9 cellular contexts compared by ENCODE assay signal in genomic region chr1:51578383-51579109, GRCh38. TPM values are rescaled to one million over a fixed set of nuclear protein-coding genes. Genes with fewer than 3 reads are reported as not detected.
A peak's percentile ranks its signal among the peaks of the same experiment; 100 is the strongest.
DNase-seq lines count a peak whose midpoint lies in the region; ATAC-seq and TF ChIP-seq lines count a peak whose summit lies in the region.
"Had no signal": no experiment of that assay in that cellular context is flagged by ENCODE, and none has a peak within 500 bp of the region (broad histone marks: within the 10 kb centered on the region; RNA-seq: fewer than 3 reads in every experiment).

No MANE protein-coding gene starts in this region.

- H3K27me3 Mint-ChIP-seq in HFFc6 (ENCODE audit: insufficient read depth) (no peaks in the 10 kb centered on the region), Caco-2 (ENCODE audit: insufficient read depth, unreplicated experiment) (no peaks in the 10 kb centered on the region)

- H3K36me3 Mint-ChIP-seq in HFFc6 (ENCODE audit: low read depth) (no peaks in the 10 kb centered on the region), Caco-2 (ENCODE audit: insufficient read depth, unreplicated experiment) (no peaks in the 10 kb centered on the region)

- H3K9me3 ChIP-seq in left lung (no peaks in the 10 kb centered on the region), Caco-2 (no peaks in the 10 kb centered on the region)

- H3K27ac Mint-ChIP-seq in HFFc6 (no peak overlapping the region), Caco-2 (ENCODE audit: unreplicated experiment) (no peak overlapping the region)

- POLR2A ChIA-PET in Caco-2 (lab: Charles Lee), result no interaction called here

- H3K4me3 Mint-ChIP-seq in HFFc6 (no peak overlapping the region), Caco-2 (ENCODE audit: unreplicated experiment) (no peak overlapping the region)

- no peaks in the 10 kb centered on the region for H3K9me3 Mint-ChIP-seq in HFFc6
- H3K9me3 Mint-ChIP-seq in Caco-2 (ENCODE audit: unreplicated experiment), result no peaks in the 10 kb centered on the region

- no peaks in the 10 kb centered on the region for H3K27me3 ChIP-seq in left lung
- no peaks in the 10 kb centered on the region for H3K27me3 ChIP-seq in Caco-2 (replicated peaks; ENCODE audit: control insufficient read depth, insufficient read depth, low read length)

- H3K4me1 ChIP-seq in left lung, result peaks cover 0 to 26% of the 10 kb centered on the region in 2 donors
- no peaks in the 10 kb centered on the region for H3K4me1 ChIP-seq in Caco-2

- DNase-seq in left lung (no peak), HFFc6 (no peak), Caco-2 (no peak), kidney glomerular epithelial cell (lab: John Stamatoyannopoulos, UW) (no peak)
- DNase-seq in stimulated activated naive CD8-positive, alpha-beta T cell treated with anti-CD3 and anti-CD28 coated beads, Interleukin-15, Interleukin-2, amounts not matched to agents 100 U/mL and 50 U/mL, for 24 hours, result no peak
- DNase-seq: NCI-H774 had no signal

- no peak for TF ChIP-seq CTCF in left lung (IDR thresholded peaks at IDR 0.05)
- no peak for TF ChIP-seq CTCF in HFFc6 (IDR thresholded peaks at IDR 0.05)
- no peak for TF ChIP-seq CTCF in Caco-2 (IDR thresholded peaks at IDR 0.05; ENCODE audit: insufficient read depth in 1 of 2, low read depth in 1 of 2, low read length in 1 of 2, severe bottlenecking in 1 of 2, unreplicated experiment in 1 of 2)

- BruUV-seq in Caco-2 (replicated peaks; lab: Mats Ljungman, UMichigan), result no TSS peak

- peak; percentile 86 for ATAC-seq in GM18868 (IDR thresholded peaks at IDR 0.05; ENCODE audit: unreplicated experiment)
- peak; percentile 74 for ATAC-seq in GM21825 (IDR thresholded peaks at IDR 0.05; ENCODE audit: unreplicated experiment)
- peak; percentile 91 for ATAC-seq in HG03571 (IDR thresholded peaks at IDR 0.05; ENCODE audit: unreplicated experiment)
- ATAC-seq in left lung, result peak; percentile 68
- ATAC-seq in stimulated activated naive CD8-positive, alpha-beta T cell treated with anti-CD3 and anti-CD28 coated beads, Interleukin-15, Interleukin-2, amounts not matched to agents 100 U/mL and 50 U/mL, for 24 hours, result no peak

- H3K4me1 Mint-ChIP-seq in HFFc6 (ENCODE audit: low read depth) (peaks cover 23% of the 10 kb centered on the region), Caco-2 (ENCODE audit: low read depth, unreplicated experiment) (no peaks in the 10 kb centered on the region)

- intact Hi-C loops in left lung (cut with DNase I), result no loop called here
- intact Hi-C loops in Caco-2 (cut with micrococcal nuclease; ENCODE audit: unreplicated experiment), result no loop called here

- peak overlapping the region in 1 of 2 donors; percentile 82 for H3K27ac ChIP-seq in left lung

- CTCF ChIA-PET in Caco-2 (lab: Charles Lee), result interaction anchor here (0.7 kb wide), 1 partner anchor 153 kb away, joined by 4 read pairs; no protein-coding TSS in a partner anchor

- H3K4me3 ChIP-seq in left lung, result no peak overlapping the region
- no peak overlapping the region for H3K4me3 ChIP-seq in Caco-2 (ENCODE audit: low read depth, low read length)

- H3K36me3 ChIP-seq in left lung (no peaks in the 10 kb centered on the region), Caco-2 (ENCODE audit: control insufficient read depth, insufficient read depth, low read length) (no peaks in the 10 kb centered on the region)

RNA-seq across cellular contexts. Expression of gene OSBPL9, which starts 38.3 kb away (rescaled TPM):
- 10 to 100 TPM; 63.1 to 73.3 TPM for total RNA-seq in left lung
- 10 to 100 TPM; 39.8 to 54.2 (median 44.8) TPM for total RNA-seq in HFFc6 (2021; fragmentation: NEBNext Ultra II Directional; extraction: Animal tissue kit (Norgen Biotek cat#: 25700))
- total RNA-seq in Caco-2 (2022), result 58.7 and 61.9 TPM in 2 replicates

RNA-seq across cellular contexts. Expression of gene EPS15, which starts 59.5 kb away (rescaled TPM):
- 10 to 100 TPM; 67.2 to 79.0 TPM for total RNA-seq in left lung
- 10 to 100 TPM; 45.2 to 55.7 (median 49.6) TPM for total RNA-seq in HFFc6 (2021; fragmentation: NEBNext Ultra II Directional; extraction: Animal tissue kit (Norgen Biotek cat#: 25700))
- 39.2 and 41.5 TPM in 2 replicates for total RNA-seq in Caco-2 (2022)
